11 cellular contexts compared by ENCODE assay signal in the genomic region with DNA sequence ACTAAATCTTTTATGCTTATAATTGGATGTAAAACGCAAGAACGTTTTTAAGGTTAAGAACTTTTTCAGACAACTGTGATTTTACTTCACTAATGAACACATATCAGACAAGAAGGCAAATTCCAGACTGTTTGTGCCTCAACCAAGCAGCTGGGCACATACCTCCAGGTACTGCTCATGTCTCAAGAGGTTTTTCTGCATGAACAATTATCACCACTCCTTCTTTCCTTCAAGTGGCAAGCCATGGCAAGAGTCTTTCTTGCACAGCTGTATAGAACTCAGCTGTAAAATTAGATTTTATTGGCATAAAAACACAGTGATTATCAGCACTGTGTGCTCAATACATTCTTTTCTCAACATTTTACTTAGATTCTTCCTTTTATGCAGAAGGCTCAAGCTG.
A peak's percentile ranks its signal among the peaks of the same experiment; 100 is the strongest.
DNase-seq lines count a peak whose midpoint lies in the region; ATAC-seq and TF ChIP-seq lines count a peak whose summit lies in the region.
"Had no signal": no experiment of that assay in that cellular context is flagged by ENCODE, and none has a peak within 500 bp of the region (broad histone marks: within the 10 kb centered on the region; RNA-seq: fewer than 3 reads in every experiment).

No MANE protein-coding gene starts in this region.

- TF ChIP-seq CTCF in RWPE1 (conservative IDR thresholded peaks at IDR 0.05; ENCODE audit: low read depth): no peak

- peak overlapping the region; percentile 23 to 91 (median 64) for H3K27ac Mint-ChIP-seq in immature natural killer cell

- H3K27me3 ChIP-seq in skeletal muscle satellite cell (ENCODE audit: control insufficient read depth, insufficient read depth, low read length): no peaks in the 10 kb centered on the region

- DNase-seq in NCI-H1436 (lab: John Stamatoyannopoulos, UW) (peak; percentile 29), NCI-H1436 treated with DMSO at 0.1 percent for 48 hours (lab: John Stamatoyannopoulos, UW) (no peak), RWPE1 (ENCODE audit: low spot score) (peak; percentile 64), immature natural killer cell (no peak), left lobe of liver (ENCODE audit: low spot score) (no peak)
- DNase-seq: activated CD4-positive, alpha-beta T cell treated with anti-CD3 and anti-CD28 coated beads for 1 hour; mucosa of descending colon had no signal

- H3K27ac ChIP-seq in RWPE1: no peak overlapping the region

- CTCF ChIA-PET in RWPE1 (lab: Yijun Ruan, JAX): interaction anchor here (0.6 to 1.4 kb wide), 3 partner anchors 63 to 228 kb away, joined by 3 to 5 read pairs (median 5); no protein-coding TSS in a partner anchor

- no peak for ATAC-seq in HG03045 (IDR thresholded peaks at IDR 0.05; ENCODE audit: unreplicated experiment)
- no peak for ATAC-seq in GM19328 (IDR thresholded peaks at IDR 0.05; ENCODE audit: unreplicated experiment)
- ATAC-seq in left lobe of liver: no peak

- peaks cover 95 to 100% of the 10 kb centered on the region in 2 donors for H3K4me1 Mint-ChIP-seq in immature natural killer cell

- peak overlapping the region; percentile 59 for H3K4me2 ChIP-seq in skeletal muscle satellite cell (ENCODE audit: low read length)

- H3K9me3 Mint-ChIP-seq in immature natural killer cell: no peaks in the 10 kb centered on the region
- H3K9me3 Mint-ChIP-seq: dendritic cell treated with granulocyte-macrophage colony-stimulating factor and Interleukin-4, amounts not matched to agents 40 ng/mL and 50 ng/mL, for 4 days had no signal

- peak overlapping the region; percentile 66 for H3K9ac ChIP-seq in skeletal muscle satellite cell (ENCODE audit: low read depth, low read length)

- peaks cover 37% of the 10 kb centered on the region for H3K4me1 ChIP-seq in skeletal muscle satellite cell (ENCODE audit: control insufficient read depth, insufficient read depth, low read length)

- peak overlapping the region in 2 of 5 donors; percentile 8 to 29 for H3K4me3 Mint-ChIP-seq in immature natural killer cell
- H3K4me3 Mint-ChIP-seq: dendritic cell treated with granulocyte-macrophage colony-stimulating factor and Interleukin-4, amounts not matched to agents 40 ng/mL and 50 ng/mL, for 4 days had no signal

- no peaks in the 10 kb centered on the region for H3K9me3 ChIP-seq in skeletal muscle satellite cell (replicated peaks; ENCODE audit: low read length)
- H3K9me3 ChIP-seq: mucosa of descending colon had no signal

- peaks cover 0 to 4% (median 0%) of the 10 kb centered on the region in 3 donors for H3K36me3 Mint-ChIP-seq in immature natural killer cell

- POLR2A ChIA-PET in RWPE1 (lab: Yijun Ruan, JAX; ENCODE audit: low non-redundant PET): no interaction called here

- H3K27me3 Mint-ChIP-seq in immature natural killer cell (ENCODE audit: low read depth in 3 of 3): peaks cover 10 to 16% (median 15%) of the 10 kb centered on the region in 3 donors
- H3K27me3 Mint-ChIP-seq: dendritic cell treated with granulocyte-macrophage colony-stimulating factor and Interleukin-4, amounts not matched to agents 40 ng/mL and 50 ng/mL, for 4 days had no signal

- H3K4me3 ChIP-seq in skeletal muscle satellite cell (ENCODE audit: low read length): peak overlapping the region; percentile 21
- H3K4me3 ChIP-seq: mucosa of descending colon had no signal

- no peaks in the 10 kb centered on the region for H3K36me3 ChIP-seq in skeletal muscle satellite cell (ENCODE audit: insufficient read depth, low read length)

Comparison
In these comparisons a context has a peak if more than half of its experiments do, and no peak if none do; other contexts are left out.
1. DNase-seq: peak in NCI-H1436 (single experiment) and RWPE1 (single experiment); none in NCI-H1436 treated with DMSO at 0.1 percent for 48 hours (single experiment), immature natural killer cell (0 of 3) and left lobe of liver (single experiment).